In genomic region chr2:74261204-74261864, GRCh38 we compare ENCODE assay signal across 8 cellular contexts.
DNase-seq lines count a peak whose midpoint lies in the region; ATAC-seq, FAIRE-seq and TF ChIP-seq lines count a peak whose summit lies in the region.

No MANE protein-coding gene starts in this region.

- no peak for TF ChIP-seq POLR2A in H54 (IDR thresholded peaks at IDR 0.05; ENCODE audit: low read depth, low read length)

- FAIRE-seq in H54 (lab: Jason Lieb, UNC) (no peak), GM19239 (lab: Jason Lieb, UNC) (no peak)

- no peak overlapping the region for H3K27ac ChIP-seq in WERI-Rb-1
- H3K27ac ChIP-seq in right cardiac atrium (ENCODE audit: low read length), result no peak overlapping the region

- no peak overlapping the region for H3K4me3 ChIP-seq in WERI-Rb-1 (ENCODE audit: low read depth, low read length)
- no peak overlapping the region for H3K4me3 ChIP-seq in right cardiac atrium (ENCODE audit: low read length)

- DNase-seq in A172 (ENCODE audit: low spot score) (peak; percentile 33), H54 (ENCODE audit: insufficient read length, low spot score) (peak; percentile 29), WERI-Rb-1 (peak; percentile 60), right cardiac atrium (peak in 1 of 3 donors; percentile 70), GM19239 (ENCODE audit: insufficient read length, low spot score) (no peak), HUDEP-2 (lab: John Stamatoyannopoulos, UW; ENCODE audit: unreplicated experiment in 76 of 76) (no peak), T-helper 17 cell (no peak)
- no peak for DNase-seq in effector CD8-positive, alpha-beta T cell (lab: John Stamatoyannopoulos, UW)

- peaks cover 3% of the 10 kb centered on the region for H3K36me3 Mint-ChIP-seq in T-helper 17 cell (ENCODE audit: low read depth)

- 53% methylated on average over 6 of the region's 6 CpGs for WGBS in right cardiac atrium

- TF ChIP-seq CTCF in WERI-Rb-1 (IDR thresholded peaks at IDR 0.05; ENCODE audit: low read depth, low read length), result peak; percentile 68

- intact Hi-C loops in right cardiac atrium (cut with DNase I), result no loop called here

- H3K4me1 ChIP-seq in right cardiac atrium (ENCODE audit: control insufficient read depth, insufficient read depth, low read length), result no peaks in the 10 kb centered on the region

- H3K9me3 ChIP-seq in WERI-Rb-1 (ENCODE audit: severe bottlenecking) (no peaks in the 10 kb centered on the region), right cardiac atrium (ENCODE audit: control insufficient read depth, low read length) (no peaks in the 10 kb centered on the region), T-helper 17 cell (ENCODE audit: control insufficient read depth, low read length, poor library complexity, severe bottlenecking) (no peaks in the 10 kb centered on the region)

- H3K4me3 Mint-ChIP-seq in T-helper 17 cell, result no peak overlapping the region

- H3K27me3 Mint-ChIP-seq in T-helper 17 cell, result no peaks in the 10 kb centered on the region

- H3K4me1 Mint-ChIP-seq in T-helper 17 cell, result peaks cover 5% of the 10 kb centered on the region

- no peaks in the 10 kb centered on the region for H3K27me3 ChIP-seq in WERI-Rb-1 (ENCODE audit: insufficient read depth, low read depth, severe bottlenecking)
- H3K27me3 ChIP-seq in right cardiac atrium (ENCODE audit: control insufficient read depth, insufficient read depth), result no peaks in the 10 kb centered on the region

- ATAC-seq in right cardiac atrium, result peak; percentile 30 to 63
- ATAC-seq in T-helper 17 cell, result no peak

- peaks cover 2% of the 10 kb centered on the region; the same call in 1 of the 2 replicates for H3K36me3 ChIP-seq in WERI-Rb-1

- H3K27ac Mint-ChIP-seq in T-helper 17 cell, result no peak overlapping the region

Comparison
In these comparisons a context has a peak if more than half of its experiments do, and no peak if none do; other contexts are left out.
1. DNase-seq: peak in A172 (single experiment), H54 (single experiment) and WERI-Rb-1 (single experiment); none in GM19239 (single experiment), HUDEP-2 (0 of 76), effector CD8-positive, alpha-beta T cell (single experiment) and T-helper 17 cell (0 of 3).